ENCODE assay signal across 22 cellular contexts in the genomic region with DNA sequence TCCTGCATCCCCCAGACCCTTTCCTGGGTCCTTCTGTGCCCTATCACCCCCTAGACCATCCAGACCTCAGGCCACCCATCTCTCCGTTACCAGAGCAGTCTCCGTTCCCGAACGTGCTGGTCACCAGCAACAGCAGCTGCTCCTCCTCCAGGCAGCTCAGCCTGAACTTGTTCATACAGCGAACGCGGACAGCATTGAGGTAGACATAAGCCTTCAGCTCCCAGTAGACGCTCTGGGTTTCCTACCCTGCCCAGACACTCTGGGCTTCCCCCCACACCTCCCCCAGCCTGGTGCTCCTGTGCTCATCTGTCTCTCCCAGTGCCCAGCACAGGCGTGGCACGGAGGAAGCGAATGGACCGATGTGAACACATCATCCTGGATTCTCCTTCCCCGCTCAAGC. TPM values are rescaled to one million over a fixed set of nuclear protein-coding genes. Genes with fewer than 3 reads are reported as not detected.
A peak's percentile ranks its signal among the peaks of the same experiment; 100 is the strongest.
DNase-seq lines count a peak whose midpoint lies in the region; ATAC-seq and TF ChIP-seq lines count a peak whose summit lies in the region.
"Had no signal": no experiment of that assay in that cellular context is flagged by ENCODE, and none has a peak within 500 bp of the region (broad histone marks: within the 10 kb centered on the region; RNA-seq: fewer than 3 reads in every experiment).

No MANE protein-coding gene starts in this region.

- no peaks in the 10 kb centered on the region for H3K9me3 ChIP-seq in HEK293 (ENCODE audit: control insufficient read depth, insufficient read depth, low read depth, low read length)
- H3K9me3 ChIP-seq: A549, HAP-1, SJSA1 had no signal

- H3K9me3 Mint-ChIP-seq in GM23338 = no peaks in the 10 kb centered on the region
- H3K9me3 Mint-ChIP-seq: CD14-positive monocyte, IgD-negative memory B cell had no signal

- H3K4me1 ChIP-seq in GM23338 (ENCODE audit: insufficient read depth) (no peaks in the 10 kb centered on the region), HEK293 (ENCODE audit: control insufficient read depth, insufficient read depth, low read length) (no peaks in the 10 kb centered on the region)
- H3K4me1 ChIP-seq: A549, HAP-1, SJSA1 had no signal

- H3K27ac ChIP-seq in GM23338 (ENCODE audit: low read depth) (no peak overlapping the region), HEK293 (ENCODE audit: extremely low read depth, low read depth, low read length) (no peak overlapping the region)
- H3K27ac ChIP-seq: A549, SJSA1 had no signal

- H3K4me1 Mint-ChIP-seq in GM23338 = peaks cover 10% of the 10 kb centered on the region
- H3K4me1 Mint-ChIP-seq: B cell, CD14-positive monocyte, IgD-negative memory B cell had no signal

- intact Hi-C loops in posterior vena cava (cut with DNase I) = no loop called here

- no peaks in the 10 kb centered on the region for H3K79me2 ChIP-seq in GM23338 (replicated peaks; ENCODE audit: insufficient read depth)

- no peak overlapping the region for H3K4me2 ChIP-seq in GM23338
- H3K4me2 ChIP-seq: A549 had no signal

- H3K36me3 Mint-ChIP-seq in GM23338 (ENCODE audit: low read depth) = no peaks in the 10 kb centered on the region
- H3K36me3 Mint-ChIP-seq: CD14-positive monocyte, IgD-negative memory B cell had no signal

- H3K4me3 ChIP-seq in GM23338 (no peak overlapping the region), HEK293 (ENCODE audit: low read depth, low read length) (no peak overlapping the region)
- H3K4me3 ChIP-seq: A549, HAP-1, SJSA1 had no signal

- no peaks in the 10 kb centered on the region for H3K27me3 ChIP-seq in GM23338 (ENCODE audit: insufficient read depth)
- H3K27me3 ChIP-seq: SJSA1 had no signal

- TF ChIP-seq CTCF in GM23338 (conservative IDR thresholded peaks at IDR 0.05; ENCODE audit: low read depth in 2 of 2) (no peak), HEK293 (tag by site-specific recombination; IDR thresholded peaks at IDR 0.05) (no peak)

- POLR2A ChIA-PET in HEK293 (lab: Yijun Ruan, JAX) = no interaction called here

- ATAC-seq in GM23338 = no peak
- ATAC-seq in HG03108 (IDR thresholded peaks at IDR 0.05; ENCODE audit: unreplicated experiment) = no peak
- ATAC-seq: A549 had no signal

- no peak overlapping the region; the same call in 2 of the 3 replicates for H3K4me3 Mint-ChIP-seq in GM23338
- H3K4me3 Mint-ChIP-seq: B cell, CD14-positive monocyte, IgD-negative memory B cell had no signal

- no peak overlapping the region for H2AFZ ChIP-seq in GM23338

- DNase-seq in GM23338 (ENCODE audit: low spot score) = no peak
- peak; percentile 0 for DNase-seq in hepatic stellate cell (ENCODE audit: low spot score)
- peak; percentile 64 for DNase-seq in posterior vena cava (ENCODE audit: low spot score)
- DNase-seq in central memory CD4-positive, alpha-beta T cell = no peak
- DNase-seq in mucosa of gallbladder (ENCODE audit: low spot score) = no peak
- DNase-seq: DMS53, GDM1, NCI-H1105, NCI-H146, NCI-H2029 treated with DMSO at 0.1 percent for 48 hours, NCI-H2171, NCI-H345, NCI-H524, OCI-M1 had no signal

- no peaks in the 10 kb centered on the region for H3F3A ChIP-seq in GM23338 (replicated peaks; ENCODE audit: low read depth)

- H4K20me1 ChIP-seq in GM23338 (replicated peaks; ENCODE audit: insufficient read depth) = no peaks in the 10 kb centered on the region

- H3K36me3 ChIP-seq in GM23338 (ENCODE audit: insufficient read depth) = no peaks in the 10 kb centered on the region
- H3K36me3 ChIP-seq in HEK293 (ENCODE audit: control insufficient read depth in 2 of 2, insufficient read depth in 1 of 2, low read length in 2 of 2) = no peaks in the 10 kb centered on the region
- H3K36me3 ChIP-seq: HAP-1, SJSA1 had no signal

- CTCF ChIA-PET in HEK293 (lab: Yijun Ruan, JAX) = no interaction called here

- H3K27me3 Mint-ChIP-seq in GM23338 (ENCODE audit: insufficient read depth, low read depth, poor library complexity) = peaks cover 4% of the 10 kb centered on the region
- H3K27me3 Mint-ChIP-seq: B cell, IgD-negative memory B cell had no signal

- no peaks in the 10 kb centered on the region for H3K9me2 ChIP-seq in GM23338 (ENCODE audit: insufficient read depth)

- H3K27ac Mint-ChIP-seq in GM23338 = peak overlapping the region; percentile 67; the same call in 1 of the 2 replicates
- H3K27ac Mint-ChIP-seq: B cell, CD14-positive monocyte, IgD-negative memory B cell had no signal

TF ChIP-seq in GM23338, 12 proteins besides CTCF, POLR2A, EP300 and RAD21 (continues in another document):
- TF ChIP-seq JUNB (IDR thresholded peaks at IDR 0.05; ENCODE audit: unreplicated experiment) (no peak), CREB1 (CRISPR knock-in tag; IDR thresholded peaks at IDR 0.05; ENCODE audit: low read depth) (no peak), EZH2 (IDR thresholded peaks at IDR 0.05; ENCODE audit: low read depth, unreplicated experiment) (no peak), STAT1 (IDR thresholded peaks at IDR 0.05; ENCODE audit: unreplicated experiment) (no peak), ZNF114 (CRISPR knock-in tag; IDR thresholded peaks at IDR 0.05) (no peak), POLR2AphosphoS5 (IDR thresholded peaks at IDR 0.05; ENCODE audit: low read depth) (no peak)
- TF ChIP-seq, protein P1, sequence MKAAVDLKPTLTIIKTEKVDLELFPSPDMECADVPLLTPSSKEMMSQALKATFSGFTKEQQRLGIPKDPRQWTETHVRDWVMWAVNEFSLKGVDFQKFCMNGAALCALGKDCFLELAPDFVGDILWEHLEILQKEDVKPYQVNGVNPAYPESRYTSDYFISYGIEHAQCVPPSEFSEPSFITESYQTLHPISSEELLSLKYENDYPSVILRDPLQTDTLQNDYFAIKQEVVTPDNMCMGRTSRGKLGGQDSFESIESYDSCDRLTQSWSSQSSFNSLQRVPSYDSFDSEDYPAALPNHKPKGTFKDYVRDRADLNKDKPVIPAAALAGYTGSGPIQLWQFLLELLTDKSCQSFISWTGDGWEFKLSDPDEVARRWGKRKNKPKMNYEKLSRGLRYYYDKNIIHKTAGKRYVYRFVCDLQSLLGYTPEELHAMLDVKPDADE (IDR thresholded peaks at IDR 0.05) = no peak

TF ChIP-seq in HEK293, 187 proteins besides CTCF, POLR2A, EP300 and RAD21:
- no peak for TF ChIP-seq ZNF404 (tag by site-specific recombination; IDR thresholded peaks at IDR 0.05)
- 0 out of 2 replicates have a peak, but pooled peaks have one; percentile 50 for TF ChIP-seq ZNF600 (tag by site-specific recombination; IDR thresholded peaks at IDR 0.05)

RNA-seq across cellular contexts. Expression of a gene that starts 41.6 kb away (rescaled TPM):
- 4.1 and 5.4 TPM in 2 replicates for total RNA-seq in GM23338 (2014; rRNA removed; shearing (Covaris generic))
- 3.5 and 4.6 TPM in 2 replicates for polyA plus RNA-seq in GM23338 (2016; fragmentation: Nextera tagmentation; extraction: Ambion mirVana)
- total RNA-seq in posterior vena cava = 10 to 100 TPM; 12.9 to 13.6 TPM
- 21.4 TPM for total RNA-seq in mucosa of gallbladder

Comparison
In these comparisons a context has a peak if more than half of its experiments do, and no peak if none do; other contexts are left out.
1. DNase-seq: peak in hepatic stellate cell (single experiment) and posterior vena cava (single experiment); none in GM23338 (single experiment), central memory CD4-positive, alpha-beta T cell (single experiment) and mucosa of gallbladder (single experiment).